Comparison of ENCODE assay signal across 11 cellular contexts in the genomic region with DNA sequence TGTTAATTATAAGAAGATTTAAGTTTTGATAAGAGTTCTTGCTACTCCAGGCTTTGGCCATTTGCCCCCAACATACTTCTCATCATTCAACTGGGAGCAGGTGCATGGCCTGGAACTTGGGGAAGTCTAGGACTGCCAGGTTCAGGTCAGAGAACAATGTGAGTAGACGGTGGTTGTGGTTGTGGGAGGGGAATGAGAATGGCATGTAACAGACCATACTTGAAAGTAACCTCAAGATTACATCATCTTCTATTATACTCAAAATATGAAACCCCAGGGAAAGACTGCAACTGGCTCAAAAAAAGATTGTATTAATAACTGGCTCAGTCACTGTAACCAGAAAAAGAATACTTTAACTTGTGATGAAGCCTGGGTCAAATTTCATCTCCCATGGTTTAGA.
A peak's percentile ranks its signal among the peaks of the same experiment; 100 is the strongest.
DNase-seq lines count a peak whose midpoint lies in the region; ATAC-seq, FAIRE-seq and TF ChIP-seq lines count a peak whose summit lies in the region.
"Had no signal": no experiment of that assay in that cellular context is flagged by ENCODE, and none has a peak within 500 bp of the region (broad histone marks: within the 10 kb centered on the region; RNA-seq: fewer than 3 reads in every experiment).

No MANE protein-coding gene starts in this region.

- TF ChIP-seq CTCF in epithelial cell of esophagus (IDR thresholded peaks at IDR 0.05; ENCODE audit: insufficient read depth, low read depth, low read length, missing control alignments), result no peak

- no peak for TF ChIP-seq POLR2A in GM12891 (IDR thresholded peaks at IDR 0.05; ENCODE audit: low read depth, low read length)

- DNase-seq in GM12891 (ENCODE audit: insufficient read length, low spot score) (no peak), LHCN-M2 (ENCODE audit: low read depth) (peak; percentile 86), epithelial cell of esophagus (ENCODE audit: low read depth) (peak; percentile 49), germinal center (ENCODE audit: low spot score) (no peak), NCI-H187 (lab: John Stamatoyannopoulos, UW) (no peak), GOT3 (lab: John Stamatoyannopoulos, UW) (no peak)
- DNase-seq: T-helper 9 cell had no signal

- no peak overlapping the region for H3K4me3 ChIP-seq in epithelial cell of esophagus (ENCODE audit: low read length)
- H3K4me3 ChIP-seq: K562 had no signal

- FAIRE-seq in GM12891 (lab: Jason Lieb, UNC), result peak; percentile 5
- FAIRE-seq: endothelial cell of umbilical vein, K562 had no signal

- ATAC-seq in GM21786 (IDR thresholded peaks at IDR 0.05; ENCODE audit: unreplicated experiment) (peak; percentile 69), HG03097 (IDR thresholded peaks at IDR 0.05; ENCODE audit: low FRiP score, unreplicated experiment) (no peak)
- ATAC-seq: K562 had no signal

TF ChIP-seq in GM12891, 5 proteins besides CTCF, POLR2A, EP300 and RAD21:
- TF ChIP-seq PAX5 (IDR thresholded peaks at IDR 0.05; ENCODE audit: insufficient read depth, low read length, severe bottlenecking) (no peak), SPI1 (IDR thresholded peaks at IDR 0.05; ENCODE audit: low read depth, low read length) (no peak), POU2F2 (IDR thresholded peaks at IDR 0.05; ENCODE audit: low read depth, low read length) (no peak), TAF1 (IDR thresholded peaks at IDR 0.05; ENCODE audit: low read depth, low read length) (no peak), POLR2AphosphoS5 (IDR thresholded peaks at IDR 0.05; ENCODE audit: low read depth, low read length) (no peak)

Comparison
In these comparisons a context has a peak if more than half of its experiments do, and no peak if none do; other contexts are left out.
1. DNase-seq: peak in LHCN-M2 (single experiment) and epithelial cell of esophagus (single experiment); none in GM12891 (single experiment), germinal center (single experiment), NCI-H187 (0 of 2) and GOT3 (single experiment).